In genomic region chr19:18668744-18669523, GRCh38 we compare ENCODE assay signal across 22 cellular contexts.
"Had no signal": no experiment of that assay in that cellular context is flagged by ENCODE, and none has a peak within 500 bp of the region (broad histone marks: within the 10 kb centered on the region; RNA-seq: fewer than 3 reads in every experiment).

No MANE protein-coding gene starts in this region.

- H3K4me3 ChIP-seq: colonic mucosa, heart left ventricle, lung, suprapubic skin, tibial nerve, upper lobe of right lung, vagina had no signal

- DNase-seq: colonic mucosa; dermis blood vessel endothelial cell; endodermal cell; erythroblast; foreskin melanocyte; heart left ventricle; hippocampal formation; left colon; left ventricle myocardium superior; mesendoderm; naive B cell; nephron progenitor cell; stimulated activated CD4-positive, alpha-beta T cell treated with anti-CD3 and anti-CD28 coated beads, Interleukin-2, amount 100 ng/mL, for 24 hours; stimulated activated CD4-positive, alpha-beta T cell treated with anti-CD3 and anti-CD28 coated beads, Interleukin-4, amount 100 ng/mL, for 4 hours; stimulated activated naive CD4-positive, alpha-beta T cell; upper lobe of right lung had no signal

- H3K4me1 ChIP-seq: colonic mucosa had no signal

- ATAC-seq: heart left ventricle, left colon, left ventricle myocardium superior, sciatic nerve, upper lobe of right lung had no signal

- H3K36me3 ChIP-seq: colonic mucosa had no signal

- H3K27ac ChIP-seq: colonic mucosa, heart left ventricle, neutrophil, suprapubic skin, upper lobe of right lung, vagina had no signal

- H3K27me3 ChIP-seq: colonic mucosa, heart left ventricle, neutrophil, suprapubic skin, tibial nerve, upper lobe of right lung, vagina had no signal

- H3K9me3 ChIP-seq: colonic mucosa, heart left ventricle, neutrophil, suprapubic skin, tibial nerve, upper lobe of right lung, vagina had no signal
